ENCODE assay signal across 24 cellular contexts in genomic region chr13:77047649-77048343, GRCh38. TPM values are rescaled to one million over a fixed set of nuclear protein-coding genes. Genes with fewer than 3 reads are reported as not detected.
A peak's percentile ranks its signal among the peaks of the same experiment; 100 is the strongest.
DNase-seq lines count a peak whose midpoint lies in the region; ATAC-seq lines count a peak whose summit lies in the region.
"Had no signal": no experiment of that assay in that cellular context is flagged by ENCODE, and none has a peak within 500 bp of the region (broad histone marks: within the 10 kb centered on the region; RNA-seq: fewer than 3 reads in every experiment).

No MANE protein-coding gene starts in this region.

- peak overlapping the region; percentile 20 to 89 for H3K27ac Mint-ChIP-seq in activated naive CD4-positive, alpha-beta T cell treated with anti-CD3 and anti-CD28 coated beads, Interleukin-2, amount 50 U/mL, for 72 hours
- peak overlapping the region; percentile 8 for H3K27ac Mint-ChIP-seq in activated naive CD8-positive, alpha-beta T cell treated with anti-CD3 and anti-CD28 coated beads, Interleukin-2, amount 50 U/mL, for 24 hours
- H3K27ac Mint-ChIP-seq in naive B cell (peak overlapping the region; percentile 15 to 72 (median 50)), immature natural killer cell (peak overlapping the region in 1 of 6 donors; percentile 53)
- H3K27ac Mint-ChIP-seq in natural killer cell treated with Interleukin-12 subunit alpha and Interleukin-12 subunit beta and Interleukin-15 and Interleukin-18, amount 100 ng/mL, for 72 hours = no peak overlapping the region
- H3K27ac Mint-ChIP-seq: T-helper 1 cell treated with Interleukin-12 subunit alpha and Interleukin-12 subunit beta and Interleukin-4 antibody, amounts not matched to agents 30 μg/mL and 1 μg/mL, for 36 hours had no signal

- H3K4me1 Mint-ChIP-seq in activated naive CD8-positive, alpha-beta T cell treated with anti-CD3 and anti-CD28 coated beads, Interleukin-2, amount 50 U/mL, for 24 hours = peaks cover 6% of the 10 kb centered on the region
- H3K4me1 Mint-ChIP-seq in naive B cell (peaks cover 9 to 14% (median 13%) of the 10 kb centered on the region in 3 donors), immature natural killer cell (no peaks in the 10 kb centered on the region)
- peaks cover 5% of the 10 kb centered on the region in 2 donors for H3K4me1 Mint-ChIP-seq in natural killer cell treated with Interleukin-12 subunit alpha and Interleukin-12 subunit beta and Interleukin-15 and Interleukin-18, amount 100 ng/mL, for 72 hours (ENCODE audit: low read depth in 2 of 2)

- no peaks in the 10 kb centered on the region for H3K9me3 Mint-ChIP-seq in activated naive CD4-positive, alpha-beta T cell treated with anti-CD3 and anti-CD28 coated beads, Interleukin-2, amount 50 U/mL, for 72 hours
- no peaks in the 10 kb centered on the region for H3K9me3 Mint-ChIP-seq in activated naive CD8-positive, alpha-beta T cell treated with anti-CD3 and anti-CD28 coated beads, Interleukin-2, amount 50 U/mL, for 24 hours
- H3K9me3 Mint-ChIP-seq in naive B cell = no peaks in the 10 kb centered on the region
- H3K9me3 Mint-ChIP-seq in natural killer cell treated with Interleukin-12 subunit alpha and Interleukin-12 subunit beta and Interleukin-15 and Interleukin-18, amount 100 ng/mL, for 72 hours = no peaks in the 10 kb centered on the region
- no peaks in the 10 kb centered on the region for H3K9me3 Mint-ChIP-seq in immature natural killer cell
- H3K9me3 Mint-ChIP-seq: T-helper 1 cell treated with Interleukin-12 subunit alpha and Interleukin-12 subunit beta and Interleukin-4 antibody, amounts not matched to agents 30 μg/mL and 1 μg/mL, for 36 hours had no signal

- no peaks in the 10 kb centered on the region for H3K27me3 Mint-ChIP-seq in activated naive CD8-positive, alpha-beta T cell treated with anti-CD3 and anti-CD28 coated beads, Interleukin-2, amount 50 U/mL, for 24 hours
- H3K27me3 Mint-ChIP-seq in naive B cell = no peaks in the 10 kb centered on the region
- H3K27me3 Mint-ChIP-seq in natural killer cell treated with Interleukin-12 subunit alpha and Interleukin-12 subunit beta and Interleukin-15 and Interleukin-18, amount 100 ng/mL, for 72 hours = no peaks in the 10 kb centered on the region
- H3K27me3 Mint-ChIP-seq in immature natural killer cell (ENCODE audit: low read depth in 3 of 3) = no peaks in the 10 kb centered on the region

- H3K4me3 Mint-ChIP-seq in activated naive CD8-positive, alpha-beta T cell treated with anti-CD3 and anti-CD28 coated beads, Interleukin-2, amount 50 U/mL, for 24 hours = no peak overlapping the region
- H3K4me3 Mint-ChIP-seq in naive B cell (no peak overlapping the region), immature natural killer cell (no peak overlapping the region)
- H3K4me3 Mint-ChIP-seq in natural killer cell treated with Interleukin-12 subunit alpha and Interleukin-12 subunit beta and Interleukin-15 and Interleukin-18, amount 100 ng/mL, for 72 hours = no peak overlapping the region
- H3K4me3 Mint-ChIP-seq: T-helper 1 cell treated with Interleukin-12 subunit alpha and Interleukin-12 subunit beta and Interleukin-4 antibody, amounts not matched to agents 30 μg/mL and 1 μg/mL, for 36 hours had no signal

- peaks cover 24 to 50% of the 10 kb centered on the region in 2 donors for H3K36me3 Mint-ChIP-seq in activated naive CD4-positive, alpha-beta T cell treated with anti-CD3 and anti-CD28 coated beads, Interleukin-2, amount 50 U/mL, for 72 hours
- H3K36me3 Mint-ChIP-seq in activated naive CD8-positive, alpha-beta T cell treated with anti-CD3 and anti-CD28 coated beads, Interleukin-2, amount 50 U/mL, for 24 hours (ENCODE audit: low read depth) = peaks cover 51% of the 10 kb centered on the region
- peaks cover 29 to 35% of the 10 kb centered on the region in 2 donors for H3K36me3 Mint-ChIP-seq in naive B cell
- peaks cover 21% of the 10 kb centered on the region for H3K36me3 Mint-ChIP-seq in natural killer cell treated with Interleukin-12 subunit alpha and Interleukin-12 subunit beta and Interleukin-15 and Interleukin-18, amount 100 ng/mL, for 72 hours
- H3K36me3 Mint-ChIP-seq in immature natural killer cell = peaks cover 16 to 48% (median 25%) of the 10 kb centered on the region in 3 donors

- ATAC-seq in activated naive CD4-positive, alpha-beta T cell treated with anti-CD3 and anti-CD28 coated beads, Interleukin-2, amount 50 U/mL, for 72 hours = no peak
- ATAC-seq in activated naive CD8-positive, alpha-beta T cell treated with anti-CD3 and anti-CD28 coated beads, Interleukin-2, amount 50 U/mL, for 24 hours = no peak
- no peak for ATAC-seq in naive B cell (ENCODE audit: low read depth in 2 of 2)
- ATAC-seq in HG02678 (IDR thresholded peaks at IDR 0.05; ENCODE audit: unreplicated experiment) = no peak
- no peak for ATAC-seq in natural killer cell treated with Interleukin-12 subunit alpha and Interleukin-12 subunit beta and Interleukin-15 and Interleukin-18, amount 100 ng/mL, for 72 hours
- no peak for ATAC-seq in GM18867 (IDR thresholded peaks at IDR 0.05; ENCODE audit: unreplicated experiment)

- no peak for DNase-seq in activated naive CD4-positive, alpha-beta T cell treated with anti-CD3 and anti-CD28 coated beads, Interleukin-2, amount 50 U/mL, for 72 hours (ENCODE audit: low spot score in 2 of 2)
- DNase-seq in activated naive CD4-positive, alpha-beta T cell treated with Interleukin-2 at 50 U/mL for 16 hours = no peak
- no peak for DNase-seq in activated naive CD8-positive, alpha-beta T cell treated with anti-CD3 and anti-CD28 coated beads, Interleukin-2, amount 50 U/mL, for 24 hours
- DNase-seq in naive B cell = no peak
- DNase-seq in natural killer cell treated with Interleukin-12 subunit alpha and Interleukin-12 subunit beta and Interleukin-15 and Interleukin-18, amount 100 ng/mL, for 72 hours (ENCODE audit: low spot score) = no peak
- no peak for DNase-seq in immature natural killer cell
- DNase-seq: activated CD4-positive, alpha-beta T cell treated with anti-CD3 and anti-CD28 coated beads, Interleukin-2, amount 50 U/mL, for 1 hour; activated CD8-positive, alpha-beta memory T cell treated with anti-CD3 and anti-CD28 coated beads, Interleukin-2, amount 50 U/mL, for 48 hours; activated effector memory CD4-positive, alpha-beta T cell treated with Interleukin-2 at 50 U/mL for 16 hours; adrenal gland; BE2C; brain microvascular endothelial cell; DMS79; esophagus squamous epithelium; kidney; NCI-H1092 treated with DMSO at 0.1 percent for 48 hours; NCI-H187 treated with DMSO at 0.1 percent for 48 hours; occipital lobe; RPMI8226; stimulated activated CD8-positive, alpha-beta memory T cell treated with anti-CD3 and anti-CD28 coated beads, Interleukin-4, amount 100 ng/mL, for 48 hours; upper lobe of right lung had no signal

RNA-seq across cellular contexts. Expression of gene FBXL3, which starts 20.8 kb away (rescaled TPM):
- total RNA-seq in activated naive CD4-positive, alpha-beta T cell treated with anti-CD3 and anti-CD28 coated beads, Interleukin-2, amount 50 U/mL, for 72 hours = 10 to 100 TPM; 32.0 to 39.0 TPM
- polyA plus RNA-seq in naive B cell (ENCODE audit: low read depth in 6 of 6) (10 to 100 TPM; 32.2 to 54.4 (median 45.1) TPM), immature natural killer cell (10 to 100 TPM; 22.2 to 39.4 (median 28.3) TPM)
- total RNA-seq in natural killer cell treated with Interleukin-12 subunit alpha and Interleukin-12 subunit beta and Interleukin-15 and Interleukin-18, amount 100 ng/mL, for 72 hours = 10 to 100 TPM; 26.1 to 35.5 TPM

RNA-seq across cellular contexts. Expression of gene CLN5, which starts 55.9 kb away (rescaled TPM):
- 10 to 100 TPM in 1 of 2 donors, 1 to 10 TPM in 1; 9.6 to 12.5 TPM for total RNA-seq in activated naive CD4-positive, alpha-beta T cell treated with anti-CD3 and anti-CD28 coated beads, Interleukin-2, amount 50 U/mL, for 72 hours
- polyA plus RNA-seq in naive B cell (ENCODE audit: low read depth in 6 of 6) (10 to 100 TPM; 20.2 to 30.9 (median 25.4) TPM), immature natural killer cell (1 to 10 TPM; 3.2 to 7.4 (median 7.0) TPM)
- 1 to 10 TPM; 6.1 to 8.3 TPM for total RNA-seq in natural killer cell treated with Interleukin-12 subunit alpha and Interleukin-12 subunit beta and Interleukin-15 and Interleukin-18, amount 100 ng/mL, for 72 hours

Comparison
In these comparisons a context has a peak if more than half of its experiments do, and no peak if none do; other contexts are left out.
1. H3K27ac Mint-ChIP-seq: peak in activated naive CD4-positive, alpha-beta T cell treated with anti-CD3 and anti-CD28 coated beads, Interleukin-2, amount 50 U/mL, for 72 hours (2 of 2), activated naive CD8-positive, alpha-beta T cell treated with anti-CD3 and anti-CD28 coated beads, Interleukin-2, amount 50 U/mL, for 24 hours (single experiment) and naive B cell (6 of 6); none in natural killer cell treated with Interleukin-12 subunit alpha and Interleukin-12 subunit beta and Interleukin-15 and Interleukin-18, amount 100 ng/mL, for 72 hours (0 of 2).